ENCODE assay signal across 1 cellular context in the genomic region with DNA sequence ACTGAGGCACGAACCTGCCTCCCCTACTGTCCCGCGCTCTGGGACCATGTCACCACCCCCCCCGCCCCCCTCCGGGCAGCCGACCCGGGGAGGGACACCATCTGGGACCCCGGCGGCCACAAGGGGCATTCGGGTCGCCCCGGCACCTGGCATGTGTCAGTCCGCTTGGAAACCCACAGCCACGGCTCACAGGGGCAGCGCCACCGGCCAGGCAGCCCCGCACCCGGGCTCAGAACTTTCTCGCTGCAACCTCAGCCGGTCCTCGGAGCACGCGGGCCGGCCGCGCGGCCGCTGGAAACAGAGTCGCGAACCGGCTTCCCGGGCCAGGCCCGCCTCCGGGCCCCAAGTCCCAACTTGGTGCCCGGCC.
TF ChIP-seq lines count a peak whose summit lies in the region.

No MANE protein-coding gene starts in this region.

TF ChIP-seq in GM23338, 12 proteins besides CTCF, POLR2A, EP300 and RAD21 (continued from another document):
- TF ChIP-seq, protein P1, sequence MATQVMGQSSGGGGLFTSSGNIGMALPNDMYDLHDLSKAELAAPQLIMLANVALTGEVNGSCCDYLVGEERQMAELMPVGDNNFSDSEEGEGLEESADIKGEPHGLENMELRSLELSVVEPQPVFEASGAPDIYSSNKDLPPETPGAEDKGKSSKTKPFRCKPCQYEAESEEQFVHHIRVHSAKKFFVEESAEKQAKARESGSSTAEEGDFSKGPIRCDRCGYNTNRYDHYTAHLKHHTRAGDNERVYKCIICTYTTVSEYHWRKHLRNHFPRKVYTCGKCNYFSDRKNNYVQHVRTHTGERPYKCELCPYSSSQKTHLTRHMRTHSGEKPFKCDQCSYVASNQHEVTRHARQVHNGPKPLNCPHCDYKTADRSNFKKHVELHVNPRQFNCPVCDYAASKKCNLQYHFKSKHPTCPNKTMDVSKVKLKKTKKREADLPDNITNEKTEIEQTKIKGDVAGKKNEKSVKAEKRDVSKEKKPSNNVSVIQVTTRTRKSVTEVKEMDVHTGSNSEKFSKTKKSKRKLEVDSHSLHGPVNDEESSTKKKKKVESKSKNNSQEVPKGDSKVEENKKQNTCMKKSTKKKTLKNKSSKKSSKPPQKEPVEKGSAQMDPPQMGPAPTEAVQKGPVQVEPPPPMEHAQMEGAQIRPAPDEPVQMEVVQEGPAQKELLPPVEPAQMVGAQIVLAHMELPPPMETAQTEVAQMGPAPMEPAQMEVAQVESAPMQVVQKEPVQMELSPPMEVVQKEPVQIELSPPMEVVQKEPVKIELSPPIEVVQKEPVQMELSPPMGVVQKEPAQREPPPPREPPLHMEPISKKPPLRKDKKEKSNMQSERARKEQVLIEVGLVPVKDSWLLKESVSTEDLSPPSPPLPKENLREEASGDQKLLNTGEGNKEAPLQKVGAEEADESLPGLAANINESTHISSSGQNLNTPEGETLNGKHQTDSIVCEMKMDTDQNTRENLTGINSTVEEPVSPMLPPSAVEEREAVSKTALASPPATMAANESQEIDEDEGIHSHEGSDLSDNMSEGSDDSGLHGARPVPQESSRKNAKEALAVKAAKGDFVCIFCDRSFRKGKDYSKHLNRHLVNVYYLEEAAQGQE (IDR thresholded peaks at IDR 0.05; ENCODE audit: unreplicated experiment): no peak
- no peak for TF ChIP-seq ZNF331 (CRISPR knock-in tag; IDR thresholded peaks at IDR 0.05; ENCODE audit: low read depth)
- TF ChIP-seq JUNB (IDR thresholded peaks at IDR 0.05; ENCODE audit: unreplicated experiment): no peak
- no peak for TF ChIP-seq EZH2phosphoT487 (IDR thresholded peaks at IDR 0.05; ENCODE audit: unreplicated experiment)
